Comparison of ENCODE assay signal across 8 cellular contexts in the genomic region with DNA sequence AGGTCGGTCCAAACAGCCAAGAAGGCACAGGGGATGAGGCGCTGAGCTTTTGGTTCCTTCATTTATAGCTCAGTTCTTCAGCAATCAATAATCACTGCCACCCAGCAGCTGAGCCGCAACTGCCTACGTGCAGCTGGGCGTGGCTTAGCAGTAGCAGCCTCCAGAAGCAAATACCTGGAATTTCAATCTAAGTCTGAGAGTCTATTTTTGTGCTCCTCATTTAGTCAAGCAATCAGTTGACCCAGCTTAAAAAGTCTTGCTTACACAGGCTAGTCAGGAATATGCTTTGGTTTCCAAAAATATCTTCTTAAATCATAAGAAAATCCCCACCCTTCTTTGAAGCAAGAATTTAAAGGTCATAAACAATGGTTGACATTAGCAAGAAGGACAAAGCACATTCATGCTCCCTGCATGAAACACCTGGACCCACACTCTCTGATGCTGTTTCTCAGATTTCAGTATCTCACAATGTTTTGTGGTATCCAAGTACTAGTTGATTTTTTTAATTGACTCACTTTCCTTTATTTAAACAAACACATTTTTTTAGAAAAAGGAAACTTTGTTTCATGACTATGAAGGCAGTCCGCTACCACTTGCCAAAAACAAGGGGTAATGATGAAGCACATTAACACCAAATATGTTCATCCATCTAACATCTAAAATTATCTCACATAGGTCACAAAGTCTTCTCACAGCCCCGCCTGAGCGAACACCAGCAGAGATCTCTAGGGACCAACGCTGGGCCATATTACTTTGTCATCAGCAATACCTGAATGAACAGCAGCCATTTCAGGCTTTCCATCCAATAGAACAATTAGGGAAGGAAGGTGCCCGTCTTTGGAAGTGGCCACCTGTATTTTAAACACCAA.
DNase-seq lines count a peak whose midpoint lies in the region; ATAC-seq lines count a peak whose summit lies in the region.

No MANE protein-coding gene starts in this region.

- no peak overlapping the region for H3K4me3 ChIP-seq in esophagus (ENCODE audit: low read depth in 1 of 2, low read length in 2 of 2)

- peak overlapping the region; percentile 15 to 20 for H3K27ac ChIP-seq in esophagus (ENCODE audit: low read depth in 2 of 2, low read length in 1 of 2)

- CTCF ChIA-PET in activated CD4-positive, alpha-beta T cell treated with anti-CD3 and anti-CD28 coated beads for 36 hours (lab: Charles Lee) = interaction anchor here (0.9 to 1.4 kb wide), 3 partner anchors 8 to 43 kb away, joined by 3 to 5 read pairs (median 4); no protein-coding TSS in a partner anchor

- H3K4me3 Mint-ChIP-seq in activated CD4-positive, alpha-beta T cell treated with anti-CD3 and anti-CD28 coated beads for 36 hours = no peak overlapping the region

- POLR2A ChIA-PET in activated CD4-positive, alpha-beta T cell treated with anti-CD3 and anti-CD28 coated beads for 36 hours (lab: Charles Lee) = no interaction called here

- H3K27ac Mint-ChIP-seq in activated CD4-positive, alpha-beta T cell treated with anti-CD3 and anti-CD28 coated beads for 36 hours = peak overlapping the region; percentile 66

- H3K27me3 Mint-ChIP-seq in activated CD4-positive, alpha-beta T cell treated with anti-CD3 and anti-CD28 coated beads for 36 hours = no peaks in the 10 kb centered on the region

- H3K4me1 ChIP-seq in esophagus (ENCODE audit: control insufficient read depth in 2 of 2, insufficient read depth in 2 of 2, low read length in 1 of 2) = peaks cover 0 to 4% of the 10 kb centered on the region in 2 donors

- H3K9me3 Mint-ChIP-seq in activated CD4-positive, alpha-beta T cell treated with anti-CD3 and anti-CD28 coated beads for 36 hours (ENCODE audit: low read depth) = no peaks in the 10 kb centered on the region

- peaks cover 74% of the 10 kb centered on the region for H3K4me1 Mint-ChIP-seq in activated CD4-positive, alpha-beta T cell treated with anti-CD3 and anti-CD28 coated beads for 36 hours

- peak; percentile 66 for DNase-seq in activated CD4-positive, alpha-beta T cell treated with anti-CD3 and anti-CD28 coated beads for 36 hours
- DNase-seq in activated CD4-positive, alpha-beta T cell treated with anti-CD3 and anti-CD28 coated beads, Interleukin-2, amount 50 U/mL, for 1 hour = no peak
- no peak for DNase-seq in stimulated activated naive CD8-positive, alpha-beta T cell treated with anti-CD3 and anti-CD28 coated beads, Interleukin-15, Interleukin-2, amounts not matched to agents 100 U/mL and 50 U/mL, for 24 hours
- no peak for DNase-seq in NCI-H526 treated with DMSO at 0.1 percent for 48 hours (lab: John Stamatoyannopoulos, UW)
- no peak for DNase-seq in C1 segment of cervical spinal cord (lab: John Stamatoyannopoulos, UW)
- DNase-seq in NCI-H2196 treated with DMSO at 0.1 percent for 48 hours (lab: John Stamatoyannopoulos, UW; ENCODE audit: unreplicated experiment) = no peak

- intact Hi-C loops in activated CD4-positive, alpha-beta T cell treated with anti-CD3 and anti-CD28 coated beads for 36 hours (cut with DNase I, micrococcal nuclease) = no loop called here

- H3K36me3 ChIP-seq in esophagus (ENCODE audit: control insufficient read depth in 2 of 2, insufficient read depth in 2 of 2, low read length in 1 of 2) = peaks cover 0 to 2% of the 10 kb centered on the region in 2 donors

- 61 to 66% methylated on average over 10 of the region's 10 CpGs for WGBS in esophagus, 2 donors

- H3K27me3 ChIP-seq in esophagus (ENCODE audit: control insufficient read depth in 1 of 2, insufficient read depth in 2 of 2, low read length in 2 of 2) = no peaks in the 10 kb centered on the region

- no peaks in the 10 kb centered on the region for H3K9me3 ChIP-seq in esophagus (ENCODE audit: control insufficient read depth in 2 of 2, insufficient read depth in 1 of 2, low read depth in 1 of 2, low read length in 1 of 2)

- peak; percentile 48 for ATAC-seq in activated CD4-positive, alpha-beta T cell treated with anti-CD3 and anti-CD28 coated beads for 36 hours
- ATAC-seq in HG03196 (IDR thresholded peaks at IDR 0.05; ENCODE audit: unreplicated experiment) = peak; percentile 35
- peak; percentile 58 for ATAC-seq in stimulated activated naive CD8-positive, alpha-beta T cell treated with anti-CD3 and anti-CD28 coated beads, Interleukin-15, Interleukin-2, amounts not matched to agents 100 U/mL and 50 U/mL, for 24 hours

- H3K36me3 Mint-ChIP-seq in activated CD4-positive, alpha-beta T cell treated with anti-CD3 and anti-CD28 coated beads for 36 hours (ENCODE audit: low read depth) = peaks cover 70% of the 10 kb centered on the region
